ENCODE assay signal across 1 cellular context in genomic region chr15:50117628-50118027, GRCh38.
TF ChIP-seq lines count a peak whose summit lies in the region.

No MANE protein-coding gene starts in this region.

TF ChIP-seq in HEK293, 187 proteins besides CTCF, POLR2A, EP300 and RAD21 (continued from another document):
- TF ChIP-seq HIC1 (tag by site-specific recombination; IDR thresholded peaks at IDR 0.05), result no peak
- TF ChIP-seq REST (tag by site-specific recombination; IDR thresholded peaks at IDR 0.05), result no peak
- 0 out of 2 replicates have a peak, but pooled peaks have one; percentile 38 for TF ChIP-seq ZNF664 (tag by site-specific recombination; IDR thresholded peaks at IDR 0.05)
- no peak for TF ChIP-seq ZNF704 (tag by site-specific recombination; IDR thresholded peaks at IDR 0.05)
- no peak for TF ChIP-seq PBX3 (CRISPR knock-in tag; IDR thresholded peaks at IDR 0.05)
- no peak for TF ChIP-seq ZNF140 (tag by site-specific recombination; IDR thresholded peaks at IDR 0.05)
TF ChIP-seq in HEK293: peak in this region for 2.
